ENCODE assay signal across 11 cellular contexts in the genomic region with DNA sequence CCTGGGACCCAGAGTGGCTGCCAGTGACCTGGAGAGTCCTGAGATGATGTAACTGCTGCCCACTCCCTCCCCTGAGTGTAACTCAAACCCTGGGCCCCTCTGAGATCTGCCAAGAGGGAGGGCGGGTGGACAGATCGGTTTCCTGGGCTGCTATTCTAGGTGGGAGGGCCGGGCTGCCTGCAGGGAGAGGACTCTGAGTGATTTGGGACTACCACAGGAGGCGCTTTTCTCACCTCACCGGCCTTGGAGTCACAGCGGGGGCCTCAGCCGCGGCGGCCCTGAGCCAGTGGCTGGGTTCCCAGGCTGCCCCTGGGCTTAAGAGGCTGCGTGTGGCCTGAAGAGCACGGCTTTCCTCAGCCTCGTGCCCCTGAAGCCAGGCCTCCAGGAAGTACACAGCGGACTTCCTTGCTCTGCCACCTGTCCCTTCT. TPM values are rescaled to one million over a fixed set of nuclear protein-coding genes. Genes with fewer than 3 reads are reported as not detected.
A peak's percentile ranks its signal among the peaks of the same experiment; 100 is the strongest.
DNase-seq lines count a peak whose midpoint lies in the region; ATAC-seq, FAIRE-seq and TF ChIP-seq lines count a peak whose summit lies in the region.
"Had no signal": no experiment of that assay in that cellular context is flagged by ENCODE, and none has a peak within 500 bp of the region (broad histone marks: within the 10 kb centered on the region; RNA-seq: fewer than 3 reads in every experiment).

No MANE protein-coding gene starts in this region.

- no peaks in the 10 kb centered on the region for H3K9me3 Mint-ChIP-seq in neural progenitor cell
- no peaks in the 10 kb centered on the region for H3K9me3 Mint-ChIP-seq in CD8-positive, alpha-beta T cell

- H3K79me2 ChIP-seq in DND-41 (ENCODE audit: insufficient read depth, low read length), result peaks cover 80% of the 10 kb centered on the region
- H3K79me2 ChIP-seq in K562 (ENCODE audit: control insufficient read depth, insufficient read depth, low read length), result peaks cover 58% of the 10 kb centered on the region
- H3K79me2 ChIP-seq in neural progenitor cell (ENCODE audit: low read depth), result peaks cover 28% of the 10 kb centered on the region

- in situ Hi-C loops in K562 (cut with MboI), result no loop called here

- no peaks in the 10 kb centered on the region for H3K27me3 ChIP-seq in DND-41 (ENCODE audit: insufficient read depth, low read length, poor library complexity)
- H3K27me3 ChIP-seq in HUES6 (ENCODE audit: control insufficient read depth, insufficient read depth, low read length), result no peaks in the 10 kb centered on the region
- H3K27me3 ChIP-seq in K562 (ENCODE audit: control insufficient read depth in 2 of 2, insufficient read depth in 2 of 2, low read length in 2 of 2), result no peaks in the 10 kb centered on the region
- H3K27me3 ChIP-seq in neural progenitor cell, result no peaks in the 10 kb centered on the region
- H3K27me3 ChIP-seq in CD8-positive, alpha-beta T cell (ENCODE audit: insufficient read depth, low read length), result no peaks in the 10 kb centered on the region

- POLR2A ChIA-PET in K562 (lab: Yijun Ruan, JAX), result interaction anchor here (0.5 to 1.0 kb wide), 2 partner anchors 13 to 145 kb away, joined by 3 read pairs; no protein-coding TSS in a partner anchor
- POLR2A ChIA-PET in CD8-positive, alpha-beta T cell (lab: Charles Lee), result no interaction called here

- H3K9ac ChIP-seq in DND-41 (ENCODE audit: low read depth, low read length) (no peak overlapping the region), HUES6 (ENCODE audit: low read length) (peak overlapping the region; percentile 25), K562 (ENCODE audit: insufficient read depth in 1 of 2, low read depth in 2 of 2, low read length in 2 of 2) (peak overlapping the region in 1 of 2 experiments; percentile 83; a peak in 3 of 4 replicates), neural progenitor cell (no peak overlapping the region)

- no peak for DNase-seq in DND-41
- DNase-seq in K562 (ENCODE audit: extremely low read depth in 1 of 4, low spot score in 3 of 4), result no peak
- peak; percentile 50 for DNase-seq in neural progenitor cell (ENCODE audit: low spot score)
- no peak for DNase-seq in NK-92 (lab: John Stamatoyannopoulos, UW; ENCODE audit: unreplicated experiment)
- no peak for DNase-seq in CD8-positive, alpha-beta T cell
- DNase-seq: activated T-cell treated with anti-CD3 and anti-CD28 coated beads, Interleukin-2, amount 50 U/mL, for 48 hours; islet precursor cell; SW 1271 had no signal

- TF ChIP-seq CTCF in DND-41 (IDR thresholded peaks at IDR 0.05; ENCODE audit: borderline replicate concordance, extremely low read depth, low read length, poor library complexity, severe bottlenecking) (no peak), K562 (IDR thresholded peaks at IDR 0.05 in 2 of 3, conservative IDR thresholded peaks at IDR 0.05 in 1 of 3; ENCODE audit: insufficient read depth in 2 of 3, low read depth in 1 of 3, low read length in 3 of 3) (no peak), neural progenitor cell (IDR thresholded peaks at IDR 0.05) (no peak)
- no peak for TF ChIP-seq CTCF in CD8-positive, alpha-beta T cell (IDR thresholded peaks at IDR 0.05)

- no peak for ATAC-seq in DND-41 (ENCODE audit: insufficient read depth, low read depth)
- ATAC-seq in K562, result no peak
- no peak for ATAC-seq in HG03135 (IDR thresholded peaks at IDR 0.05; ENCODE audit: unreplicated experiment)
- no peak for ATAC-seq in GM18858 (IDR thresholded peaks at IDR 0.05; ENCODE audit: unreplicated experiment)
- no peak for ATAC-seq in CD8-positive, alpha-beta T cell

- TF ChIP-seq EP300 in K562 (IDR thresholded peaks at IDR 0.05; ENCODE audit: low read length), result no peak

- H3K4me3 ChIP-seq in DND-41 (ENCODE audit: low read depth in 1 of 2, low read length in 2 of 2), result no peak overlapping the region
- no peak overlapping the region for H3K4me3 ChIP-seq in HUES6 (ENCODE audit: low read depth, low read length)
- H3K4me3 ChIP-seq in K562, result no peak overlapping the region
- H3K4me3 ChIP-seq in neural progenitor cell, result no peak overlapping the region
- no peak overlapping the region for H3K4me3 ChIP-seq in CD8-positive, alpha-beta T cell (ENCODE audit: low read depth, low read length)

- no peaks in the 10 kb centered on the region for H3K36me3 Mint-ChIP-seq in neural progenitor cell
- peaks cover 19% of the 10 kb centered on the region for H3K36me3 Mint-ChIP-seq in CD8-positive, alpha-beta T cell

- H3K4me2 ChIP-seq in DND-41 (ENCODE audit: insufficient read depth, low read length), result no peak overlapping the region
- no peak overlapping the region for H3K4me2 ChIP-seq in K562 (ENCODE audit: insufficient read depth, low read length)
- H3K4me2 ChIP-seq in neural progenitor cell, result no peak overlapping the region

- peak overlapping the region; percentile 95 for H3K27ac Mint-ChIP-seq in neural progenitor cell
- H3K27ac Mint-ChIP-seq in CD8-positive, alpha-beta T cell, result no peak overlapping the region

- H3K4me1 Mint-ChIP-seq in neural progenitor cell, result peaks cover 47% of the 10 kb centered on the region
- H3K4me1 Mint-ChIP-seq in CD8-positive, alpha-beta T cell (ENCODE audit: low read depth), result peaks cover 52% of the 10 kb centered on the region

- peaks cover 15% of the 10 kb centered on the region for H3K27me3 Mint-ChIP-seq in neural progenitor cell (ENCODE audit: insufficient read depth, low read depth)
- no peaks in the 10 kb centered on the region for H3K27me3 Mint-ChIP-seq in CD8-positive, alpha-beta T cell (ENCODE audit: low read depth)

- WGBS in K562 (ENCODE audit: insufficient coverage, low coverage, missing lambda C conversion rate), result 86% methylated on average over 9 of the region's 13 CpGs

- H4K20me1 ChIP-seq in DND-41 (ENCODE audit: insufficient read depth, low read length) (peaks cover 93% of the 10 kb centered on the region), K562 (replicated peaks; ENCODE audit: control insufficient read depth, insufficient read depth, low read length) (peaks cover 33% of the 10 kb centered on the region), neural progenitor cell (ENCODE audit: low read depth) (peaks cover 78% of the 10 kb centered on the region)

- peaks cover 14% of the 10 kb centered on the region for H3K9me1 ChIP-seq in K562 (ENCODE audit: control insufficient read depth, insufficient read depth, low read length)

- no peak overlapping the region for H3K4me3 Mint-ChIP-seq in neural progenitor cell
- H3K4me3 Mint-ChIP-seq in CD8-positive, alpha-beta T cell, result no peak overlapping the region

- H3K36me3 ChIP-seq in DND-41 (ENCODE audit: insufficient read depth, low read length) (peaks cover 35% of the 10 kb centered on the region), HUES6 (ENCODE audit: control insufficient read depth, insufficient read depth, low read length) (no peaks in the 10 kb centered on the region), K562 (ENCODE audit: control insufficient read depth, insufficient read depth, low read length) (peaks cover 47% of the 10 kb centered on the region; the same call in 2 of the 3 replicates), neural progenitor cell (no peaks in the 10 kb centered on the region)
- no peaks in the 10 kb centered on the region for H3K36me3 ChIP-seq in CD8-positive, alpha-beta T cell (ENCODE audit: insufficient read depth, low read length)

- no peak for TF ChIP-seq RAD21 in K562 (CRISPR knock-in tag; conservative IDR thresholded peaks at IDR 0.05 in 1 of 2, IDR thresholded peaks at IDR 0.05 in 1 of 2)

- H3K4me1 ChIP-seq in DND-41 (ENCODE audit: insufficient read depth, low read length) (peaks cover 34% of the 10 kb centered on the region), HUES6 (ENCODE audit: control insufficient read depth, insufficient read depth, low read length) (peaks cover 45% of the 10 kb centered on the region), K562 (replicated peaks in 1 of 2; ENCODE audit: control insufficient read depth in 2 of 2, insufficient read depth in 2 of 2, low read length in 2 of 2) (peaks cover 38 to 85% of the 10 kb centered on the region in 2 experiments), neural progenitor cell (peaks cover 19% of the 10 kb centered on the region)
- H3K4me1 ChIP-seq in CD8-positive, alpha-beta T cell (ENCODE audit: insufficient read depth, low read length), result peaks cover 43% of the 10 kb centered on the region

- intact Hi-C loops in K562 (cut with micrococcal nuclease), result no loop called here
- intact Hi-C loops in CD8-positive, alpha-beta T cell (cut with DNase I, micrococcal nuclease), result no loop called here

- CTCF ChIA-PET in K562 (lab: Yijun Ruan, JAX; ENCODE audit: low intra/inter-chr PET ratio), result no interaction called here
- CTCF ChIA-PET in CD8-positive, alpha-beta T cell (lab: Charles Lee), result interaction anchor here (7.9 kb wide), 1 partner anchor 36 kb away, joined by 76 read pairs; no protein-coding TSS in a partner anchor

- TF ChIP-seq POLR2A in K562 (conservative IDR thresholded peaks at IDR 0.05), result no peak

- no peaks in the 10 kb centered on the region for H3K9me3 ChIP-seq in DND-41 (ENCODE audit: insufficient read depth, low read length, severe bottlenecking)
- no peaks in the 10 kb centered on the region for H3K9me3 ChIP-seq in HUES6 (ENCODE audit: control insufficient read depth, insufficient read depth, low read depth, low read length)
- H3K9me3 ChIP-seq in K562 (replicated peaks; ENCODE audit: control insufficient read depth, insufficient read depth, low read depth, low read length), result no peaks in the 10 kb centered on the region
- H3K9me3 ChIP-seq in neural progenitor cell (ENCODE audit: low read depth), result no peaks in the 10 kb centered on the region
- no peaks in the 10 kb centered on the region for H3K9me3 ChIP-seq in CD8-positive, alpha-beta T cell (ENCODE audit: low read length)

- no peak for FAIRE-seq in K562 (lab: Jason Lieb, UNC)

- no peaks in the 10 kb centered on the region for H3F3A ChIP-seq in neural progenitor cell (ENCODE audit: low read depth)

- no TSS peak for BruUV-seq in K562 (replicated peaks; lab: Mats Ljungman, UMichigan)

- H3K27ac ChIP-seq in DND-41 (ENCODE audit: low read length) (0 out of 2 replicates have a peak overlapping the region, but pooled peaks have one; percentile 18), HUES6 (ENCODE audit: low read depth, low read length) (no peak overlapping the region), K562 (ENCODE audit: extremely low read depth, low read depth, low read length) (no peak overlapping the region; the same call in 2 of the 3 replicates), neural progenitor cell (no peak overlapping the region)
- no peak overlapping the region for H3K27ac ChIP-seq in CD8-positive, alpha-beta T cell (ENCODE audit: low read depth, low read length)

- H2AFZ ChIP-seq in DND-41 (ENCODE audit: low read depth, low read length) (no peak overlapping the region), K562 (ENCODE audit: low read depth, low read length) (no peak overlapping the region), neural progenitor cell (replicated peaks) (no peak overlapping the region)

RNA-seq across cellular contexts. Expression of a gene that starts 11.4 kb away (rescaled TPM):
- total RNA-seq in K562 (2011; cell fraction: chromatin; rRNA removed; ENCODE audit: low replicate concordance), result 24.0 and 79.7 TPM in 2 replicates
- total RNA-seq in K562 (2011; cell fraction: nucleolus; rRNA removed), result 52.2 and 56.9 TPM in 2 replicates
- 38.4 and 46.9 TPM in 2 replicates for total RNA-seq in K562 (2011; cell fraction: nucleoplasm; rRNA removed)
- total RNA-seq in K562 (2014; rRNA removed) (11.2 and 13.3 TPM in 2 replicates), K562 (2014; rRNA removed; fragmentation: Illumina TruSeq; extraction: Trizol) (3.1 and 3.8 TPM in 2 replicates), K562 (2015; rRNA removed; fragmentation: Illumina TruSeq; extraction: Trizol) (9.6 and 9.8 TPM in 2 replicates), K562 (2021) (18.4 and 20.2 TPM in 2 replicates), neural progenitor cell (ENCODE audit: low replicate concordance) (5.4 and 15.0 TPM in 2 replicates)
- polyA plus RNA-seq in K562 (2011; rRNA removed) (7.4 and 11.8 TPM in 2 replicates), K562 (2014; fragmentation: Illumina TruSeq; extraction: Trizol) (6.0 and 8.6 TPM in 2 replicates), K562 (2014; fragmentation: Nextera tagmentation; extraction: Ambion mirVana) (1 to 10 TPM; 1.1 to 1.2 TPM), K562 (2014; rRNA removed) (14.4 and 14.9 TPM in 2 replicates)
- 11.0 and 16.5 TPM in 2 replicates for polyA plus RNA-seq in K562 (2011; cell fraction: cytosol; rRNA removed)
- 55.1 and 73.5 TPM in 2 replicates for polyA plus RNA-seq in K562 (2011; cell fraction: nucleus; rRNA removed)
- 8.7 and 14.0 TPM in 2 replicates for polyA plus RNA-seq in K562 (2012)
- polyA minus RNA-seq in K562 (2011; rRNA and poly(A)+ RNA removed), result 4.7 and 6.0 TPM in 2 replicates
- 7.3 and 8.5 TPM in 2 replicates for polyA minus RNA-seq in K562 (2011; cell fraction: cytosol; rRNA and poly(A)+ RNA removed)
- 18.2 and 20.5 TPM in 2 replicates for polyA minus RNA-seq in K562 (2011; cell fraction: nucleus; rRNA and poly(A)+ RNA removed)
- 100 to 1,000 TPM; 144 to 158 TPM for total RNA-seq in CD8-positive, alpha-beta T cell
